8 cellular contexts compared by ENCODE assay signal in the genomic region with DNA sequence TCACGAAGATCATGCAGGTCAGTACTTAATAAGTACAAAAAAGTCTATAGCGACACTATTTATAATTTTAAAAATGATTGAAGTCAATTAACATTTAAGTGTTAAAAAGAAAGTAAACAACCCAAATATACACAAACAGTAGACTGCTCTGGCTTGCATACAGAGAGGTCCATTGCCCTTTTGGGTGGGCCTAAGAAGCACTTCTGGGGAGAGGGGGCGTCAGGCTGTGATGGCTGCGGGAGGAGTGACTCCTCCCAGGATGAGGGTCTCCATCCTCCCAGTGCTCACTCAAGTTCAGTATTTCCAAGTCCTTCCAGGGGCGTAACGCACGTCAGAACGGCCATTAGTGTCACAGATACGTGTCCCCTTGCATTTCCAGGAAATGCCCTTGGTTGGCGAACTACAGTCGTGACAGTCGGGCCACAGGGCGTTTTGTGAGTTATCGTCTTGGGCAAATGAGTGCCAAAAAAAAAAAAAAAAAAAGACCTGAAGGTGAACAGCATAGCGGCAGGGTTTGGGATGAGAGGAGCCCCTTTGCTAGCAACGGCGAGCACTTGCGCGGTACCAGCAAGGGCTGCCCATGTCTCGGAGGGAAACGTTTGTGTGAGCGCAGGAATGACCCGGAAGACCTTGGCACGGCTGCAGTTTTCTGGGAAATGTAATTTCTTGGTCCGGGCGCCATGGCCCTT. TPM values are rescaled to one million over a fixed set of nuclear protein-coding genes. Genes with fewer than 3 reads are reported as not detected.
DNase-seq lines count a peak whose midpoint lies in the region; ATAC-seq and TF ChIP-seq lines count a peak whose summit lies in the region.

A gene with protein sequence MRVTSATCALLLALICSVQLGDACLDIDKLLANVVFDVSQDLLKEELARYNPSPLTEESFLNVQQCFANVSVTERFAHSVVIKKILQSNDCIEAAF (minus strand): TSS at position 463 of the 689 bp plus-strand sequence. CDS start 82,596 bp downstream, outside the sequence.

- WGBS in lower leg skin, 2 donors = 6% methylated on average over 26 of the region's 26 CpGs

- peaks cover 20% of the 10 kb centered on the region for H3K4me1 Mint-ChIP-seq in T-helper 1 cell treated with Interleukin-12 subunit alpha and Interleukin-12 subunit beta and Interleukin-4 antibody, amounts not matched to agents 30 μg/mL and 1 μg/mL, for 36 hours (ENCODE audit: low read depth)

- DNase-seq in NCI-H1694 (lab: John Stamatoyannopoulos, UW) (peak; percentile 91), coronary artery (ENCODE audit: low spot score) (peak; percentile 86), lower leg skin (ENCODE audit: low spot score in 2 of 2) (peak in 1 of 2 donors; percentile 54)
- DNase-seq in stimulated activated naive CD4-positive, alpha-beta T cell treated with Interleukin-2 at 50 U/mL for 16 hours (lab: John Stamatoyannopoulos, UW) = peak; percentile 85

- peak within 1 kb of the TSS; percentile 99 for H3K27ac Mint-ChIP-seq in T-helper 1 cell treated with Interleukin-12 subunit alpha and Interleukin-12 subunit beta and Interleukin-4 antibody, amounts not matched to agents 30 μg/mL and 1 μg/mL, for 36 hours

- TF ChIP-seq CTCF in 22Rv1 (IDR thresholded peaks at IDR 0.05) (no peak), coronary artery (IDR thresholded peaks at IDR 0.05) (no peak), lower leg skin (IDR thresholded peaks at IDR 0.05) (no peak)

- no peak for TF ChIP-seq POLR2A in lower leg skin (IDR thresholded peaks at IDR 0.05)

- ATAC-seq in GM18502 (IDR thresholded peaks at IDR 0.05; ENCODE audit: poor library complexity, unreplicated experiment) = peak; percentile 67
- peak; percentile 44 for ATAC-seq in HG02938 (IDR thresholded peaks at IDR 0.05; ENCODE audit: unreplicated experiment)

- H3K4me3 Mint-ChIP-seq in T-helper 1 cell treated with Interleukin-12 subunit alpha and Interleukin-12 subunit beta and Interleukin-4 antibody, amounts not matched to agents 30 μg/mL and 1 μg/mL, for 36 hours = peak within 1 kb of the TSS; percentile 90

- peaks cover 14% of the 10 kb centered on the region for H3K27me3 Mint-ChIP-seq in T-helper 1 cell treated with Interleukin-12 subunit alpha and Interleukin-12 subunit beta and Interleukin-4 antibody, amounts not matched to agents 30 μg/mL and 1 μg/mL, for 36 hours (ENCODE audit: low read depth)

- H3K27ac ChIP-seq in 22Rv1 (peak within 1 kb of the TSS; percentile 84), coronary artery (peak within 1 kb of the TSS; percentile 96 to 99)

- H3K36me3 Mint-ChIP-seq in T-helper 1 cell treated with Interleukin-12 subunit alpha and Interleukin-12 subunit beta and Interleukin-4 antibody, amounts not matched to agents 30 μg/mL and 1 μg/mL, for 36 hours (ENCODE audit: low read depth) = peaks cover 49% of the 10 kb centered on the region

- H3K4me3 ChIP-seq in coronary artery (peak within 1 kb of the TSS; percentile 98), lower leg skin (ENCODE audit: low read depth, poor library complexity, severe bottlenecking) (peak within 1 kb of the TSS; percentile 83)

- H3K9me3 Mint-ChIP-seq in T-helper 1 cell treated with Interleukin-12 subunit alpha and Interleukin-12 subunit beta and Interleukin-4 antibody, amounts not matched to agents 30 μg/mL and 1 μg/mL, for 36 hours = peaks cover 33% of the 10 kb centered on the region

- intact Hi-C loops in lower leg skin (cut with DNase I; ENCODE audit: low total_unique reads) = no loop called here

RNA-seq across cellular contexts. Expression of the gene that starts here (rescaled TPM):
- total RNA-seq in lower leg skin = 1 to 10 TPM; 4.3 to 8.3 (median 6.6) TPM
